Comparison of ENCODE assay signal across 1 cellular context in genomic region chr1:111855260-111855659, GRCh38.
TF ChIP-seq lines count a peak whose summit lies in the region.

No MANE protein-coding gene starts in this region.

TF ChIP-seq in H1, 55 proteins besides CTCF, POLR2A, EP300 and RAD21:
- no peak for TF ChIP-seq KDM1A (IDR thresholded peaks at IDR 0.05; ENCODE audit: borderline replicate concordance, low read length)
- TF ChIP-seq NANOG (IDR thresholded peaks at IDR 0.05; ENCODE audit: insufficient read depth, low read depth, low read length, poor library complexity, severe bottlenecking) = no peak
- no peak for TF ChIP-seq SUZ12 (IDR thresholded peaks at IDR 0.05; ENCODE audit: low read length)
- no peak for TF ChIP-seq TCF12 (IDR thresholded peaks at IDR 0.05; ENCODE audit: low read depth, low read length)
- no peak for TF ChIP-seq JUND (IDR thresholded peaks at IDR 0.05; ENCODE audit: low read length)
- no peak for TF ChIP-seq SP1 (IDR thresholded peaks at IDR 0.05; ENCODE audit: low read depth, low read length)
- no peak for TF ChIP-seq RXRA (IDR thresholded peaks at IDR 0.05; ENCODE audit: insufficient read depth, low read depth, low read length)
- TF ChIP-seq KDM5A (IDR thresholded peaks at IDR 0.05; ENCODE audit: low read length) = no peak
- no peak for TF ChIP-seq ASH2L (IDR thresholded peaks at IDR 0.05; ENCODE audit: low read length)
- no peak for TF ChIP-seq SIRT6 (IDR thresholded peaks at IDR 0.05; ENCODE audit: low read length)
- no peak for TF ChIP-seq FOSL1 (IDR thresholded peaks at IDR 0.05; ENCODE audit: insufficient read depth, low read depth, low read length)
- no peak for TF ChIP-seq BACH1 (IDR thresholded peaks at IDR 0.05; ENCODE audit: low read length)
- TF ChIP-seq TAF1 (IDR thresholded peaks at IDR 0.05; ENCODE audit: low read depth, low read length) = no peak
- TF ChIP-seq EGR1 (IDR thresholded peaks at IDR 0.05; ENCODE audit: borderline replicate concordance, low read depth, low read length) = no peak
- no peak for TF ChIP-seq SAP30 (IDR thresholded peaks at IDR 0.05; ENCODE audit: insufficient read depth, insufficient replicate concordance, low read length)
